Comparison of ENCODE assay signal across 15 cellular contexts in genomic region chr7:154338709-154339108, GRCh38.
DNase-seq lines count a peak whose midpoint lies in the region; TF ChIP-seq lines count a peak whose summit lies in the region.
"Had no signal": no experiment of that assay in that cellular context is flagged by ENCODE, and none has a peak within 500 bp of the region (broad histone marks: within the 10 kb centered on the region; RNA-seq: fewer than 3 reads in every experiment).

No MANE protein-coding gene starts in this region.

- H3K9me3 Mint-ChIP-seq in neural progenitor cell (no peaks in the 10 kb centered on the region), immature natural killer cell (peaks cover 6 to 31% (median 10%) of the 10 kb centered on the region in 6 donors)

- peaks cover 17% of the 10 kb centered on the region for H3K4me1 ChIP-seq in neural progenitor cell
- H3K4me1 ChIP-seq: Caco-2, HAP-1 had no signal

- peak overlapping the region; percentile 35 for H3K4me2 ChIP-seq in neural progenitor cell

- H3K27me3 Mint-ChIP-seq in neural progenitor cell (ENCODE audit: insufficient read depth, low read depth) (no peaks in the 10 kb centered on the region), immature natural killer cell (ENCODE audit: low read depth in 3 of 3) (peaks cover 0 to 2% (median 0%) of the 10 kb centered on the region in 3 donors)
- H3K27me3 Mint-ChIP-seq: CD4-positive, alpha-beta T cell had no signal

- no peaks in the 10 kb centered on the region for H3K27me3 ChIP-seq in neural progenitor cell

- peaks cover 9% of the 10 kb centered on the region for H3F3A ChIP-seq in neural progenitor cell (ENCODE audit: low read depth)

- no peaks in the 10 kb centered on the region for H3K4me1 Mint-ChIP-seq in neural progenitor cell
- no peaks in the 10 kb centered on the region for H3K4me1 Mint-ChIP-seq in immature natural killer cell

- no peak overlapping the region for H3K4me3 ChIP-seq in neural progenitor cell
- H3K4me3 ChIP-seq: HAP-1 had no signal

- H3K27ac ChIP-seq in caudate nucleus (ENCODE audit: low read depth, low read length) (peak overlapping the region; percentile 36), neural progenitor cell (no peak overlapping the region)
- H3K27ac ChIP-seq: C4-2B, HL-60 had no signal

- H3K36me3 Mint-ChIP-seq in neural progenitor cell: no peaks in the 10 kb centered on the region
- no peaks in the 10 kb centered on the region for H3K36me3 Mint-ChIP-seq in immature natural killer cell

- H3K79me2 ChIP-seq in neural progenitor cell (ENCODE audit: low read depth): no peaks in the 10 kb centered on the region

- H3K27ac Mint-ChIP-seq in neural progenitor cell (no peak overlapping the region), immature natural killer cell (no peak overlapping the region)
- H3K27ac Mint-ChIP-seq: CD4-positive, alpha-beta T cell had no signal

- TF ChIP-seq CTCF in neural progenitor cell (IDR thresholded peaks at IDR 0.05): no peak

- no peak overlapping the region for H3K9ac ChIP-seq in neural progenitor cell

- DNase-seq in caudate nucleus (lab: John Stamatoyannopoulos, UW) (peak in 2 of 61 donors; percentile 20 to 34), globus pallidus (ENCODE audit: low spot score) (peak; percentile 43), neural progenitor cell (ENCODE audit: low spot score) (peak; percentile 4), superior temporal gyrus (ENCODE audit: extremely low spot score) (peak; percentile 47), G401 (ENCODE audit: low spot score) (no peak), kidney tubule cell (ENCODE audit: low spot score) (no peak), NCI-H2081 treated with DMSO at 0.1 percent for 48 hours (lab: John Stamatoyannopoulos, UW) (no peak), immature natural killer cell (no peak)
- DNase-seq: ACHN; Caco-2; CD4-positive, alpha-beta T cell; GDM1 had no signal

- H4K20me1 ChIP-seq in neural progenitor cell (ENCODE audit: low read depth): no peaks in the 10 kb centered on the region

- no peaks in the 10 kb centered on the region for H3K36me3 ChIP-seq in neural progenitor cell
- H3K36me3 ChIP-seq: HAP-1 had no signal

- no peaks in the 10 kb centered on the region for H3K9me3 ChIP-seq in neural progenitor cell (ENCODE audit: low read depth)
- H3K9me3 ChIP-seq: Caco-2, HAP-1 had no signal

- H3K4me3 Mint-ChIP-seq in neural progenitor cell: no peak overlapping the region
- H3K4me3 Mint-ChIP-seq in immature natural killer cell: no peak overlapping the region
- H3K4me3 Mint-ChIP-seq: CD4-positive, alpha-beta T cell had no signal

- no peak overlapping the region for H2AFZ ChIP-seq in neural progenitor cell (replicated peaks)

- in situ Hi-C loops in G401 (cut with HindIII; ENCODE audit: low sequenced_read_pairs): no loop called here

Comparison
In these comparisons a context has a peak if more than half of its experiments do, and no peak if none do; other contexts are left out.
1. DNase-seq: peak in globus pallidus (single experiment), neural progenitor cell (single experiment) and superior temporal gyrus (single experiment); none in G401 (single experiment), kidney tubule cell (single experiment), NCI-H2081 treated with DMSO at 0.1 percent for 48 hours (single experiment) and immature natural killer cell (0 of 3).